27 cellular contexts compared by ENCODE assay signal in the genomic region with DNA sequence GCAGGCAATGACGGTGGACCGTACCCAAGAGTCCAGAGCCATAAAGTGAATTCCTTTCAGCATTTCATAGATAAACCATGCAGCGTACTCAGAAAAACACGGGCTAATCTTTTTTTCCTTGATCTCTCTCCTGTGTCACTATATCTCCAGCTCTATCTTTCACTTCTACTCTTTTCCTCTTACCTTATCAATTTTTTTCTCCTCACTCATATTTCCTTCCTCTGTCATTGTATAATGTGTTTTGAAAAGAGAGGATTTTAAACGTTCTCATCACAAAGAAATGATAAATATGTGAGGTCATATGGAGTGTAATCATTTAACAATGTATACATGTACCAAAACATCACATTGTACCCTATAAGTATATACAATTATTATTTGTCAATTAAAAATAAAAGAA.
"Had no signal": no experiment of that assay in that cellular context is flagged by ENCODE, and none has a peak within 500 bp of the region (broad histone marks: within the 10 kb centered on the region; RNA-seq: fewer than 3 reads in every experiment).

No MANE protein-coding gene starts in this region.

- H3K9me3 ChIP-seq: colonic mucosa, esophagus squamous epithelium, gastrocnemius medialis had no signal

- H3K36me3 ChIP-seq: colonic mucosa, esophagus muscularis mucosa, esophagus squamous epithelium, gastrocnemius medialis, gastroesophageal sphincter, heart left ventricle, heart right ventricle had no signal

- DNase-seq: colonic mucosa; cortex of kidney; dorsolateral prefrontal cortex; effector CD4-positive, alpha-beta T cell; effector CD8-positive, alpha-beta T cell; effector memory CD4-positive, alpha-beta T cell; effector memory CD8-positive, alpha-beta T cell; endodermal cell; erythroblast; esophagus squamous epithelium; foreskin fibroblast; foreskin keratinocyte; foreskin melanocyte; gastrocnemius medialis; glutamatergic neuron; head of caudate nucleus; heart left ventricle; heart right ventricle had no signal

- H3K4me2 ChIP-seq: hepatocyte had no signal

- H3K4me1 ChIP-seq: colonic mucosa, esophagus muscularis mucosa, esophagus squamous epithelium, gastrocnemius medialis, gastroesophageal sphincter, heart left ventricle, heart right ventricle had no signal

- H3K27ac ChIP-seq: colonic mucosa, coronary artery, dorsolateral prefrontal cortex, epithelial cell of prostate, esophagus muscularis mucosa, esophagus squamous epithelium, foreskin keratinocyte, gastrocnemius medialis, gastroesophageal sphincter, heart left ventricle, heart right ventricle, hepatocyte had no signal

- H3K27me3 ChIP-seq: colonic mucosa, esophagus muscularis mucosa, esophagus squamous epithelium, foreskin keratinocyte, gastrocnemius medialis, gastroesophageal sphincter, heart left ventricle, heart right ventricle, hepatocyte had no signal

- H3K79me2 ChIP-seq: hepatocyte had no signal

- FAIRE-seq: colon, endometrium, frontal cortex had no signal

- H2AFZ ChIP-seq: hepatocyte had no signal

- H3K4me3 ChIP-seq: colonic mucosa, coronary artery, dorsolateral prefrontal cortex, esophagus muscularis mucosa, esophagus squamous epithelium, gastrocnemius medialis, gastroesophageal sphincter, heart left ventricle, heart right ventricle, hepatocyte had no signal

- ATAC-seq: effector memory CD8-positive, alpha-beta T cell; esophagus mucosa; foreskin keratinocyte; gastrocnemius medialis; gastroesophageal sphincter; heart left ventricle; heart right ventricle had no signal
